ENCODE assay signal across 2 cellular contexts in genomic region chr1:150613061-150613920, GRCh38.
TF ChIP-seq lines count a peak whose summit lies in the region.

No MANE protein-coding gene starts in this region.

TF ChIP-seq in SK-N-SH, 30 proteins besides CTCF, POLR2A, EP300 and RAD21:
- TF ChIP-seq SMC3 (IDR thresholded peaks at IDR 0.05; ENCODE audit: low read depth, low read length) (no peak), PBX3 (IDR thresholded peaks at IDR 0.05) (peak; percentile 89), FOXM1 (IDR thresholded peaks at IDR 0.05; ENCODE audit: low read depth) (no peak), ELF1 (IDR thresholded peaks at IDR 0.05) (peak; percentile 15; the same call in 1 of the 2 replicates), GATA2 (CRISPR knock-in tag; IDR thresholded peaks at IDR 0.05) (no peak), NFIC (IDR thresholded peaks at IDR 0.05; ENCODE audit: borderline replicate concordance) (peak; percentile 52), SIN3A (IDR thresholded peaks at IDR 0.05; ENCODE audit: borderline replicate concordance, low read depth, low read length) (0 out of 2 replicates have a peak, but pooled peaks have one; percentile 62), YY1 (IDR thresholded peaks at IDR 0.05; ENCODE audit: low read depth) (no peak), GABPA (IDR thresholded peaks at IDR 0.05; ENCODE audit: low read depth) (peak; percentile 50; the same call in 1 of the 2 replicates), FOSL2 (IDR thresholded peaks at IDR 0.05; ENCODE audit: borderline replicate concordance, low read depth) (peak; percentile 95), MAX (IDR thresholded peaks at IDR 0.05; ENCODE audit: low read depth) (peak; percentile 49; the same call in 1 of the 2 replicates), JUND (IDR thresholded peaks at IDR 0.05) (peak; percentile 93), POLR2AphosphoS5 (IDR thresholded peaks at IDR 0.05; ENCODE audit: low read depth, low read length) (peak; percentile 59; the same call in 1 of the 2 replicates), CHD2 (IDR thresholded peaks at IDR 0.05; ENCODE audit: low read length, partially characterized antibody) (no peak), TCF12 (IDR thresholded peaks at IDR 0.05) (peak; percentile 76)

TF ChIP-seq in GM12878, 131 proteins besides CTCF, POLR2A, EP300 and RAD21 (continues in another document):
- peak; percentile 17; the same call in 1 of the 2 replicates for TF ChIP-seq ZNF592 (IDR thresholded peaks at IDR 0.05)
- TF ChIP-seq POLR2AphosphoS5 (IDR thresholded peaks at IDR 0.05; ENCODE audit: low read length) = no peak
- TF ChIP-seq E4F1 (IDR thresholded peaks at IDR 0.05; ENCODE audit: borderline replicate concordance, partially characterized antibody) = no peak
- no peak for TF ChIP-seq YY1 (IDR thresholded peaks at IDR 0.05; ENCODE audit: low read depth, low read length)
- TF ChIP-seq IRF4 (IDR thresholded peaks at IDR 0.05; ENCODE audit: low read depth, low read length) = peak; percentile 92
- TF ChIP-seq FOXM1 (IDR thresholded peaks at IDR 0.05; ENCODE audit: low read depth, low read length) = peak; percentile 81; the same call in 1 of the 2 replicates
- TF ChIP-seq IKZF2 (IDR thresholded peaks at IDR 0.05) = peak; percentile 97 to 98
- TF ChIP-seq PKNOX1 (IDR thresholded peaks at IDR 0.05) = peak; percentile 72
- TF ChIP-seq PBX3 (IDR thresholded peaks at IDR 0.05; ENCODE audit: insufficient replicate concordance, low read depth, low read length) = peak; percentile 8
- peak; percentile 61 for TF ChIP-seq NBN (IDR thresholded peaks at IDR 0.05)
- peak; percentile 93 for TF ChIP-seq TCF12 (IDR thresholded peaks at IDR 0.05; ENCODE audit: low read depth, low read length)
- TF ChIP-seq PAX5 (IDR thresholded peaks at IDR 0.05; ENCODE audit: borderline replicate concordance, low read depth, low read length) = peak; percentile 85
- no peak for TF ChIP-seq SMAD5 (IDR thresholded peaks at IDR 0.05; ENCODE audit: low read depth)
- no peak for TF ChIP-seq E2F4 (IDR thresholded peaks at IDR 0.05; ENCODE audit: low read depth, low read length)
- no peak for TF ChIP-seq ASH2L (IDR thresholded peaks at IDR 0.05; ENCODE audit: borderline replicate concordance, low read depth)
- no peak for TF ChIP-seq CEBPZ (IDR thresholded peaks at IDR 0.05; ENCODE audit: low read depth, low read length)
- TF ChIP-seq EED (IDR thresholded peaks at IDR 0.05; ENCODE audit: low read depth) = peak; percentile 97
- peak; percentile 79 for TF ChIP-seq GABPA (IDR thresholded peaks at IDR 0.05; ENCODE audit: low read depth)
- peak in 1 of 2 experiments; percentile 100; a peak in 2 of 4 replicates for TF ChIP-seq ETV6 (conservative IDR thresholded peaks at IDR 0.05 in 1 of 2, IDR thresholded peaks at IDR 0.05 in 1 of 2; ENCODE audit: borderline replicate concordance in 1 of 2, low read depth in 1 of 2)
- peak; percentile 75; the same call in 2 of the 3 replicates for TF ChIP-seq POU2F2 (IDR thresholded peaks at IDR 0.05; ENCODE audit: borderline replicate concordance, low read depth, low read length)
- no peak for TF ChIP-seq HSF1 (IDR thresholded peaks at IDR 0.05; ENCODE audit: low read depth, low read length)
- peak; percentile 60 for TF ChIP-seq E2F8 (IDR thresholded peaks at IDR 0.05; ENCODE audit: low read depth, partially characterized antibody)
- TF ChIP-seq SPI1 (IDR thresholded peaks at IDR 0.05; ENCODE audit: borderline replicate concordance, insufficient read depth, low read depth, low read length) = peak; percentile 90
- TF ChIP-seq BRCA1 (IDR thresholded peaks at IDR 0.05; ENCODE audit: low read depth, low read length) = no peak
- peak; percentile 24 for TF ChIP-seq BCL3 (IDR thresholded peaks at IDR 0.05; ENCODE audit: borderline replicate concordance, insufficient read depth, low read depth, low read length, poor library complexity, severe bottlenecking)
